In genomic region chr1:44631333-44631646, GRCh38 we compare ENCODE assay signal across 8 cellular contexts. TPM values are rescaled to one million over a fixed set of nuclear protein-coding genes. Genes with fewer than 3 reads are reported as not detected.
A peak's percentile ranks its signal among the peaks of the same experiment; 100 is the strongest.
DNase-seq lines count a peak whose midpoint lies in the region; ATAC-seq, FAIRE-seq and TF ChIP-seq lines count a peak whose summit lies in the region.

No MANE protein-coding gene starts in this region.

- FAIRE-seq in bronchial epithelial cell (lab: Jason Lieb, UNC), result no peak

- peak overlapping the region; percentile 90 for H3K4me3 ChIP-seq in HUES64 (ENCODE audit: low read length)
- H3K4me3 ChIP-seq in bronchial epithelial cell (ENCODE audit: low read depth, low read length), result peak overlapping the region; percentile 63
- H3K4me3 ChIP-seq in muscle layer of duodenum (ENCODE audit: low read depth in 1 of 2, low read length in 2 of 2), result peak overlapping the region; percentile 64 to 70

- H3K4me1 ChIP-seq in HUES64 (ENCODE audit: insufficient read depth, low read length) (peaks cover 5% of the 10 kb centered on the region; the same call in 1 of the 2 replicates), muscle layer of duodenum (ENCODE audit: control insufficient read depth in 1 of 2, insufficient read depth in 2 of 2, low read length in 2 of 2) (peaks cover 19 to 31% of the 10 kb centered on the region in 2 donors)

- peak; percentile 20 for ATAC-seq in GM18861 (IDR thresholded peaks at IDR 0.05; ENCODE audit: unreplicated experiment)
- no peak for ATAC-seq in omental fat pad (ENCODE audit: low FRiP score)

- H3K9ac ChIP-seq in HUES64 (ENCODE audit: low read depth, low read length), result peak overlapping the region; percentile 90

- H3K36me3 ChIP-seq in HUES64 (ENCODE audit: insufficient read depth, low read length) (peaks cover 34% of the 10 kb centered on the region), bronchial epithelial cell (ENCODE audit: control insufficient read depth, insufficient read depth, low read length) (peaks cover 12% of the 10 kb centered on the region), muscle layer of duodenum (ENCODE audit: control insufficient read depth in 1 of 2, insufficient read depth in 2 of 2, low read length in 2 of 2) (peaks cover 27 to 29% of the 10 kb centered on the region in 2 donors)

- H3K9me3 ChIP-seq in HUES64 (ENCODE audit: insufficient read depth, low read depth, low read length) (no peaks in the 10 kb centered on the region), muscle layer of duodenum (ENCODE audit: control insufficient read depth in 1 of 2, low read length in 2 of 2) (no peaks in the 10 kb centered on the region)

- WGBS in HUES64, result 26% methylated on average over 8 of the region's 8 CpGs

- peak overlapping the region; percentile 99 for H3K27ac ChIP-seq in HUES64 (ENCODE audit: low read depth, low read length)
- H3K27ac ChIP-seq in muscle layer of duodenum (ENCODE audit: low read length), result peak overlapping the region; percentile 91

- H3K27me3 ChIP-seq in HUES64 (ENCODE audit: insufficient read depth, low read length), result no peaks in the 10 kb centered on the region
- H3K27me3 ChIP-seq in bronchial epithelial cell (ENCODE audit: control insufficient read depth, insufficient read depth, low read length), result no peaks in the 10 kb centered on the region
- no peaks in the 10 kb centered on the region for H3K27me3 ChIP-seq in muscle layer of duodenum (ENCODE audit: low read depth, low read length)

- TF ChIP-seq CTCF in bronchial epithelial cell (IDR thresholded peaks at IDR 0.05; ENCODE audit: insufficient read depth, low read length, severe bottlenecking), result no peak
- TF ChIP-seq CTCF in omental fat pad (IDR thresholded peaks at IDR 0.05), result no peak

- DNase-seq in bronchial epithelial cell (ENCODE audit: low read depth) (no peak), omental fat pad (ENCODE audit: low spot score) (no peak)
- DNase-seq in activated effector memory CD4-positive, alpha-beta T cell treated with Interleukin-2 at 50 U/mL for 16 hours, result no peak
- no peak for DNase-seq in stimulated activated CD4-positive, alpha-beta T cell treated with anti-CD3 and anti-CD28 coated beads, Interleukin-15, amount 100 ng/mL, for 24 hours
- DNase-seq in central memory CD4-positive, alpha-beta T cell, result no peak

RNA-seq across cellular contexts. Expression of gene TMEM53, which starts 43.0 kb away (rescaled TPM):
- polyA plus RNA-seq in HUES64 (2013, experiment 1 of 2), result 6.8 TPM
- 10.3 TPM for polyA plus RNA-seq in HUES64 (2013, experiment 2 of 2)
- 6.1 and 8.3 TPM in 2 replicates for total RNA-seq in bronchial epithelial cell
- total RNA-seq in omental fat pad, result 10 to 100 TPM in 3 of 4 donors, 1 to 10 TPM in 1; 7.6 to 14.0 (median 10.3) TPM

RNA-seq across cellular contexts. Expression of gene ARMH1, which starts 43.2 kb away (rescaled TPM):
- 0.40 TPM for polyA plus RNA-seq in HUES64 (2013, experiment 1 of 2)
- 0.63 TPM for polyA plus RNA-seq in HUES64 (2013, experiment 2 of 2)
- 0.38 TPM in 1 of 2 replicates, not detected in the other for total RNA-seq in bronchial epithelial cell
- 1 to 10 TPM in 3 of 4 donors, under 1 TPM in 1; 0.47 to 2.4 (median 1.2) TPM for total RNA-seq in omental fat pad
